Comparison of ENCODE assay signal across 8 cellular contexts in genomic region chr3:150184426-150185071, GRCh38.
A peak's percentile ranks its signal among the peaks of the same experiment; 100 is the strongest.
DNase-seq lines count a peak whose midpoint lies in the region; ATAC-seq, FAIRE-seq and TF ChIP-seq lines count a peak whose summit lies in the region.

No MANE protein-coding gene starts in this region.

- H3K79me2 ChIP-seq in ACC112 (ENCODE audit: control insufficient read depth, insufficient read depth, low read length, unreplicated experiment): no peaks in the 10 kb centered on the region

- H3K4me3 ChIP-seq in ACC112 (ENCODE audit: low read depth, low read length) (peak overlapping the region; percentile 75), adipocyte (ENCODE audit: low read length) (peak overlapping the region; percentile 87), left lung (no peak overlapping the region), small intestine (ENCODE audit: low read depth in 1 of 2, low read length in 2 of 2) (no peak overlapping the region)

- H3K4me1 Mint-ChIP-seq in activated T-helper 17 cell treated with anti-CD3 and anti-CD28 coated beads, Interleukin-2, amount 50 U/mL, for 72 hours: no peaks in the 10 kb centered on the region

- intact Hi-C loops in left lung (cut with DNase I): loop anchor here in 1 of 2 donors (10.0 kb wide), 1 partner anchor 220 kb away; no protein-coding TSS in a partner anchor

- peak overlapping the region; percentile 58 for H2AFZ ChIP-seq in ACC112 (ENCODE audit: low read length, unreplicated experiment)

- DNase-seq in adipocyte (ENCODE audit: low read depth): peak; percentile 50
- DNase-seq in left lung: no peak
- DNase-seq in small intestine: no peak
- no peak for DNase-seq in activated gamma-delta T cell treated with Interleukin-2 at 50 U/mL for 16 hours

- no peak overlapping the region for H3K9ac ChIP-seq in adipocyte (ENCODE audit: low read length)

- H3K36me3 ChIP-seq in ACC112 (ENCODE audit: insufficient read depth, low read length): no peaks in the 10 kb centered on the region
- H3K36me3 ChIP-seq in adipocyte (ENCODE audit: control insufficient read depth, insufficient read depth, low read length, severe bottlenecking): no peaks in the 10 kb centered on the region
- H3K36me3 ChIP-seq in left lung: no peaks in the 10 kb centered on the region
- no peaks in the 10 kb centered on the region for H3K36me3 ChIP-seq in small intestine (ENCODE audit: control insufficient read depth in 2 of 2, insufficient read depth in 2 of 2, low read length in 2 of 2)

- H3K27me3 Mint-ChIP-seq in activated T-helper 17 cell treated with anti-CD3 and anti-CD28 coated beads, Interleukin-2, amount 50 U/mL, for 72 hours: peaks cover 12% of the 10 kb centered on the region

- TF ChIP-seq CTCF in left lung (IDR thresholded peaks at IDR 0.05): peak in 1 of 2 donors; percentile 7

- H3K27ac ChIP-seq in ACC112 (ENCODE audit: low read depth, low read length): peak overlapping the region; percentile 41
- no peak overlapping the region for H3K27ac ChIP-seq in left lung
- no peak overlapping the region for H3K27ac ChIP-seq in small intestine (ENCODE audit: low read depth in 1 of 2, low read length in 1 of 2)

- H3K4me3 Mint-ChIP-seq in activated T-helper 17 cell treated with anti-CD3 and anti-CD28 coated beads, Interleukin-2, amount 50 U/mL, for 72 hours: no peak overlapping the region

- no peaks in the 10 kb centered on the region for H3K27me3 ChIP-seq in ACC112 (ENCODE audit: insufficient read depth, low read length)
- H3K27me3 ChIP-seq in adipocyte (replicated peaks; ENCODE audit: control insufficient read depth, insufficient read depth, low read length): no peaks in the 10 kb centered on the region
- H3K27me3 ChIP-seq in left lung: peaks cover 0 to 12% of the 10 kb centered on the region in 2 donors
- H3K27me3 ChIP-seq in small intestine (ENCODE audit: control insufficient read depth in 2 of 2, insufficient read depth in 2 of 2, low read length in 2 of 2): no peaks in the 10 kb centered on the region

- H3K4me1 ChIP-seq in ACC112 (ENCODE audit: control insufficient read depth, insufficient read depth, low read length, unreplicated experiment) (peaks cover 19% of the 10 kb centered on the region), adipocyte (ENCODE audit: control insufficient read depth, insufficient read depth, low read length) (peaks cover 8% of the 10 kb centered on the region), left lung (peaks cover 0 to 10% of the 10 kb centered on the region in 2 donors), small intestine (ENCODE audit: control insufficient read depth in 2 of 2, insufficient read depth in 1 of 2, low read depth in 1 of 2, low read length in 1 of 2) (no peaks in the 10 kb centered on the region)

- H3K9me3 Mint-ChIP-seq in activated T-helper 17 cell treated with anti-CD3 and anti-CD28 coated beads, Interleukin-2, amount 50 U/mL, for 72 hours: no peaks in the 10 kb centered on the region

- 3 to 10% (median 7%) methylated on average over 8 of the region's 8 CpGs for WGBS in small intestine, 3 donors

- H3K9me3 ChIP-seq in adipocyte (ENCODE audit: control insufficient read depth, low read length) (peaks cover under 1% of the 10 kb centered on the region), left lung (peaks cover 0 to 4% of the 10 kb centered on the region in 2 donors), small intestine (ENCODE audit: control insufficient read depth, low read depth) (no peaks in the 10 kb centered on the region)

- ATAC-seq in HG02678 (IDR thresholded peaks at IDR 0.05; ENCODE audit: unreplicated experiment) (peak; percentile 8), left lung (peak; percentile 69), GM18861 (IDR thresholded peaks at IDR 0.05; ENCODE audit: unreplicated experiment) (no peak)
- ATAC-seq in activated T-helper 17 cell treated with anti-CD3 and anti-CD28 coated beads, Interleukin-2, amount 50 U/mL, for 72 hours (replicated peaks): no peak

- no peak overlapping the region for H3K27ac Mint-ChIP-seq in activated T-helper 17 cell treated with anti-CD3 and anti-CD28 coated beads, Interleukin-2, amount 50 U/mL, for 72 hours

- FAIRE-seq in small intestine (lab: Jason Lieb, UNC): no peak

- H3K36me3 Mint-ChIP-seq in activated T-helper 17 cell treated with anti-CD3 and anti-CD28 coated beads, Interleukin-2, amount 50 U/mL, for 72 hours (ENCODE audit: low read depth): no peaks in the 10 kb centered on the region

Comparison
In these comparisons a context has a peak if more than half of its experiments do, and no peak if none do; other contexts are left out.
1. H3K4me3 ChIP-seq: peak in ACC112 (single experiment) and adipocyte (single experiment); none in left lung (0 of 2) and small intestine (0 of 2).
2. ATAC-seq: peak in HG02678 (single experiment) and left lung (single experiment); none in activated T-helper 17 cell treated with anti-CD3 and anti-CD28 coated beads, Interleukin-2, amount 50 U/mL, for 72 hours (single experiment) and GM18861 (single experiment).